Comparison of ENCODE assay signal across 9 cellular contexts in the genomic region with DNA sequence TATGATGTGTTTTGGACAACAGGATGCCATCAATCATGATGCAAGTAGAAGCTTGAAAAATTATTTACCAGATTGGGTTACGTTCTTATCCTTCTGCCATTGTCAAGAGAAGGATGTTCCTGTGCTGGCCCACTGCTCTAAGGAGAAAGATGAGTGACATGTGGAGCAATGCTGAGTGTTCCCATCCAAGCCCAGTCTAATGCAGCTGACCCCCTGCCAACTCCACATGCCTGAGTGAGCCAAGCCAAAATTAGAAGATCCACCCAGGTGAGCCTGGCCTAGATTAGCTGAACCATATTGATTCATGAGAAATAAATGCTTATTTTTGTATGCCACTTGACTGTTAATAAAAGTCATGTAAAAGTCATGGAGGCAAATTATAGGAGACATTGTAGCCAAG.
"Had no signal": no experiment of that assay in that cellular context is flagged by ENCODE, and none has a peak within 500 bp of the region (broad histone marks: within the 10 kb centered on the region; RNA-seq: fewer than 3 reads in every experiment).

No MANE protein-coding gene starts in this region.

- DNase-seq: GM23248, GOT3, H7, HFFc6 had no signal

- H3K27ac Mint-ChIP-seq: HFFc6, IgD-negative memory B cell had no signal

- H3K36me3 Mint-ChIP-seq: IgD-negative memory B cell had no signal

- ATAC-seq: HCT116, HepG2 had no signal

- H3K4me3 Mint-ChIP-seq: HFFc6, IgD-negative memory B cell had no signal

- H3K27ac ChIP-seq: GM23248, HL-60 had no signal

- H3K36me3 ChIP-seq: HAP-1 had no signal

- H3K4me3 ChIP-seq: GM23248, HAP-1 had no signal

- H3K27me3 Mint-ChIP-seq: IgD-negative memory B cell had no signal

- H3K4me1 Mint-ChIP-seq: IgD-negative memory B cell had no signal
